In the genomic region with DNA sequence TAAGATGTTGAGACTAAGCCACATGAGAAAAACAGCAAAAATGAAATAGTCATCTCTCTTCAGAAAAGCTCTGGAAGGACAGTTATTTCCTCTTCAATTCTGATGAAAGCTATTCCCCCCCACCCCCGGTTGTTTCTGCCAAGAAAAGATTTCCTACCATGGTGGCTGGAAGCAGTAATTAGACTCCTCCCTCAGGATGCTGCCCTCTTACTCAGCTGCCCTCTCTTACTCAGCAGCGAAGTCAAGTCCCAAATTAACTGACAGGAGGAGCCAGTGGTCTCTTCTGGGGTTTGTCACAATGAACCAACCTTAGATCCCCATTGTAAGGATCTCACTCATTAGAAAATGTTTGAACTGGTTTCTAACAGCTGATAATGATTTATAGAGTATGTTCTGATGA, we compare ENCODE assay signal across 11 cellular contexts. TPM values are rescaled to one million over a fixed set of nuclear protein-coding genes. Genes with fewer than 3 reads are reported as not detected.
A peak's percentile ranks its signal among the peaks of the same experiment; 100 is the strongest.
DNase-seq lines count a peak whose midpoint lies in the region; ATAC-seq, FAIRE-seq and TF ChIP-seq lines count a peak whose summit lies in the region.
"Had no signal": no experiment of that assay in that cellular context is flagged by ENCODE, and none has a peak within 500 bp of the region (broad histone marks: within the 10 kb centered on the region; RNA-seq: fewer than 3 reads in every experiment).

No MANE protein-coding gene starts in this region.

- H3K36me3 ChIP-seq in vagina, result no peaks in the 10 kb centered on the region
- H3K36me3 ChIP-seq: colonic mucosa, thoracic aorta had no signal

- no peaks in the 10 kb centered on the region for H3K9me3 ChIP-seq in vagina
- H3K9me3 ChIP-seq: colonic mucosa, thoracic aorta had no signal

- ATAC-seq in activated naive CD8-positive, alpha-beta T cell treated with anti-CD3 and anti-CD28 coated beads, Interleukin-2, amount 50 U/mL, for 24 hours, result peak; percentile 49
- no peak for ATAC-seq in HG03196 (IDR thresholded peaks at IDR 0.05; ENCODE audit: unreplicated experiment)

- FAIRE-seq in H54 (lab: Jason Lieb, UNC), result no peak

- H3K4me1 ChIP-seq in vagina, result no peaks in the 10 kb centered on the region
- H3K4me1 ChIP-seq: colonic mucosa had no signal

- no peak overlapping the region for H3K4me3 Mint-ChIP-seq in activated naive CD8-positive, alpha-beta T cell treated with anti-CD3 and anti-CD28 coated beads, Interleukin-2, amount 50 U/mL, for 24 hours

- peak; percentile 44 for DNase-seq in Daoy (ENCODE audit: low read depth)
- DNase-seq in H54 (ENCODE audit: insufficient read length, low spot score), result peak; percentile 2
- no peak for DNase-seq in activated naive CD8-positive, alpha-beta T cell treated with anti-CD3 and anti-CD28 coated beads, Interleukin-2, amount 50 U/mL, for 24 hours
- peak; percentile 21 for DNase-seq in foreskin melanocyte
- DNase-seq in vagina (ENCODE audit: extremely low spot score in 2 of 2), result no peak
- no peak for DNase-seq in NCI-H1694 treated with DMSO at 0.1 percent for 48 hours (lab: John Stamatoyannopoulos, UW)
- DNase-seq: colonic mucosa; stimulated activated CD4-positive, alpha-beta T cell treated with anti-CD3 and anti-CD28 coated beads, Interleukin-2, amount 100 ng/mL, for 24 hours had no signal

- TF ChIP-seq POLR2A in H54 (IDR thresholded peaks at IDR 0.05; ENCODE audit: low read depth, low read length), result no peak
- TF ChIP-seq POLR2A in vagina (IDR thresholded peaks at IDR 0.05), result no peak

- H3K9me3 Mint-ChIP-seq in activated naive CD8-positive, alpha-beta T cell treated with anti-CD3 and anti-CD28 coated beads, Interleukin-2, amount 50 U/mL, for 24 hours, result no peaks in the 10 kb centered on the region

- H3K27me3 ChIP-seq in vagina, result no peaks in the 10 kb centered on the region
- H3K27me3 ChIP-seq: colonic mucosa had no signal

- no peak for TF ChIP-seq CTCF in vagina (IDR thresholded peaks at IDR 0.05)

- H3K4me3 ChIP-seq in vagina, result no peak overlapping the region
- H3K4me3 ChIP-seq: colonic mucosa, thoracic aorta had no signal

- H3K27ac Mint-ChIP-seq in activated naive CD8-positive, alpha-beta T cell treated with anti-CD3 and anti-CD28 coated beads, Interleukin-2, amount 50 U/mL, for 24 hours, result peak overlapping the region; percentile 27

- H3K27ac ChIP-seq in vagina, result no peak overlapping the region
- H3K27ac ChIP-seq: colonic mucosa, thoracic aorta had no signal

- peaks cover 4% of the 10 kb centered on the region for H3K36me3 Mint-ChIP-seq in activated naive CD8-positive, alpha-beta T cell treated with anti-CD3 and anti-CD28 coated beads, Interleukin-2, amount 50 U/mL, for 24 hours (ENCODE audit: low read depth)

- intact Hi-C loops in vagina (cut with DNase I), result no loop called here

- H3K27me3 Mint-ChIP-seq in activated naive CD8-positive, alpha-beta T cell treated with anti-CD3 and anti-CD28 coated beads, Interleukin-2, amount 50 U/mL, for 24 hours, result no peaks in the 10 kb centered on the region

- peaks cover 8% of the 10 kb centered on the region for H3K4me1 Mint-ChIP-seq in activated naive CD8-positive, alpha-beta T cell treated with anti-CD3 and anti-CD28 coated beads, Interleukin-2, amount 50 U/mL, for 24 hours

RNA-seq across cellular contexts. Expression of gene GPM6B, which starts 38.0 kb away (rescaled TPM):
- 0.51 and 0.68 TPM in 2 replicates for total RNA-seq in Daoy (2014; rRNA removed; shearing (Covaris generic))
- total RNA-seq in vagina, result 15.7 TPM
- total RNA-seq: HT-29 had no signal

RNA-seq across cellular contexts. Expression of gene OFD1, which starts 44.4 kb away (rescaled TPM):
- 6.2 and 10.2 TPM in 2 replicates for total RNA-seq in Daoy (2014; rRNA removed; shearing (Covaris generic))
- 49.1 TPM for total RNA-seq in vagina

RNA-seq across cellular contexts. Expression of gene TRAPPC2, which starts 44.5 kb away (rescaled TPM):
- 6.7 and 14.6 TPM in 2 replicates for total RNA-seq in Daoy (2014; rRNA removed; shearing (Covaris generic))
- 14.2 TPM for total RNA-seq in vagina

Comparison
In these comparisons a context has a peak if more than half of its experiments do, and no peak if none do; other contexts are left out.
1. DNase-seq: peak in Daoy (single experiment), H54 (single experiment) and foreskin melanocyte (single experiment); none in activated naive CD8-positive, alpha-beta T cell treated with anti-CD3 and anti-CD28 coated beads, Interleukin-2, amount 50 U/mL, for 24 hours (single experiment), vagina (0 of 2) and NCI-H1694 treated with DMSO at 0.1 percent for 48 hours (single experiment).